ENCODE assay signal across 25 cellular contexts in the genomic region with DNA sequence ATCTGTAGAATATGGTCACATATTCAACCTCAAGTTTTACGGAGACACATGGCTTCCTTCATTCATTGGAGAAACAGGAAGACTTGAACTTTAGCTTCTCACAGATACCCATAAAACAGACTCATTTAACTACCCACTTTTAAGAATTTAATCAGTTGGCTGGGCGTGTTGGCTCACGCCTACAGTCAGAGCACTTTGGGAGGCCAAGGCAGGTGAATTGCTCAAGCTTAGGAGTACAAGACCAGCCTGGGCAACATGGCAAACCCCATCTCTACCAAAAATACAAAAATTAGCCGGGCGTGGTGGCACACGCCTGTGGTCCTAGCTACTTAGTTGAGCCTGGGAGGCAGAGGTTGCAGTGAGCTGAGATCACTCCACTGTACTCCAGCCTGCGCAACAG.
"Had no signal": no experiment of that assay in that cellular context is flagged by ENCODE, and none has a peak within 500 bp of the region (broad histone marks: within the 10 kb centered on the region; RNA-seq: fewer than 3 reads in every experiment).

No MANE protein-coding gene starts in this region.

- H3K27ac ChIP-seq: cardiac muscle cell, coronary artery, dorsolateral prefrontal cortex, esophagus muscularis mucosa, left ventricle myocardium inferior, spleen, uterus had no signal

- H3K36me3 ChIP-seq: cardiac muscle cell, left ventricle myocardium inferior, uterus had no signal

- H3K4me3 Mint-ChIP-seq: activated naive CD8-positive, alpha-beta T cell; activated T-helper 1 cell treated with anti-CD3 and anti-CD28 coated beads, Interleukin-12 subunit alpha, Interleukin-12 subunit beta, Interleukin-2, Interleukin-4 antibody, amounts not matched to agents 30 ng/mL and 10 ng/mL and 1 ng/mL, durations not matched to agents 14 hours and 24 hours and 36 hours; effector memory CD8-positive, alpha-beta T cell; nephron; T-helper 2 cell treated with Interferon-gamma antibody and Interleukin-4, amounts not matched to agents 5 μg/mL and 100 μg/mL, for 36 hours; type B pancreatic cell had no signal

- H3K27ac Mint-ChIP-seq: activated naive CD8-positive, alpha-beta T cell; activated T-helper 1 cell treated with anti-CD3 and anti-CD28 coated beads, Interleukin-12 subunit alpha, Interleukin-12 subunit beta, Interleukin-2, Interleukin-4 antibody, amounts not matched to agents 30 ng/mL and 10 ng/mL and 1 ng/mL, durations not matched to agents 14 hours and 24 hours and 36 hours; nephron; T-helper 2 cell treated with Interferon-gamma antibody and Interleukin-4, amounts not matched to agents 5 μg/mL and 100 μg/mL, for 36 hours had no signal

- H3K27me3 ChIP-seq: cardiac muscle cell, dorsolateral prefrontal cortex, esophagus muscularis mucosa, spleen, uterus had no signal

- H3K9me3 ChIP-seq: esophagus muscularis mucosa, left ventricle myocardium inferior, spleen, uterus had no signal

- H3K27me3 Mint-ChIP-seq: activated naive CD8-positive, alpha-beta T cell; effector memory CD8-positive, alpha-beta T cell; type B pancreatic cell had no signal

- H3K36me3 Mint-ChIP-seq: activated naive CD8-positive, alpha-beta T cell had no signal

- H3K4me3 ChIP-seq: cardiac muscle cell, coronary artery, dorsolateral prefrontal cortex, esophagus muscularis mucosa, left ventricle myocardium inferior, lung, spleen, uterus had no signal

- ATAC-seq: effector memory CD8-positive, alpha-beta T cell; right cardiac atrium; stimulated activated naive CD8-positive, alpha-beta T cell treated with anti-CD3 and anti-CD28 coated beads, Interleukin-15, Interleukin-2, amounts not matched to agents 100 U/mL and 50 U/mL, for 24 hours had no signal

- H3K9me3 Mint-ChIP-seq: activated T-helper 1 cell treated with anti-CD3 and anti-CD28 coated beads, Interleukin-12 subunit alpha, Interleukin-12 subunit beta, Interleukin-2, Interleukin-4 antibody, amounts not matched to agents 30 ng/mL and 10 ng/mL and 1 ng/mL, durations not matched to agents 14 hours and 24 hours and 36 hours; effector memory CD8-positive, alpha-beta T cell; nephron; T-helper 2 cell treated with Interferon-gamma antibody and Interleukin-4, amounts not matched to agents 5 μg/mL and 100 μg/mL, for 36 hours; type B pancreatic cell had no signal

- H3K4me1 ChIP-seq: uterus had no signal

- DNase-seq: activated CD4-positive, alpha-beta T cell treated with anti-CD3 and anti-CD28 coated beads for 4 hours; activated CD4-positive, alpha-beta T cell treated with anti-CD3 and anti-CD28 coated beads, Interleukin-2, amount 50 U/mL, for 48 hours; activated CD8-positive, alpha-beta memory T cell treated with anti-CD3 and anti-CD28 coated beads for 24 hours; activated gamma-delta T cell; activated T-cell treated with anti-CD3 and anti-CD28 coated beads, Interleukin-2, amount 50 U/mL, for 1 hour; anterior cingulate cortex; dorsolateral prefrontal cortex; effector memory CD8-positive, alpha-beta T cell; foreskin melanocyte; left ventricle myocardium inferior; posterior cingulate gyrus; right cardiac atrium; spleen; stimulated activated naive CD8-positive, alpha-beta T cell treated with anti-CD3 and anti-CD28 coated beads, Interleukin-15, Interleukin-2, amounts not matched to agents 100 U/mL and 50 U/mL, for 24 hours; T-helper 1 cell; uterus had no signal
